Comparison of ENCODE assay signal across 8 cellular contexts in the genomic region with DNA sequence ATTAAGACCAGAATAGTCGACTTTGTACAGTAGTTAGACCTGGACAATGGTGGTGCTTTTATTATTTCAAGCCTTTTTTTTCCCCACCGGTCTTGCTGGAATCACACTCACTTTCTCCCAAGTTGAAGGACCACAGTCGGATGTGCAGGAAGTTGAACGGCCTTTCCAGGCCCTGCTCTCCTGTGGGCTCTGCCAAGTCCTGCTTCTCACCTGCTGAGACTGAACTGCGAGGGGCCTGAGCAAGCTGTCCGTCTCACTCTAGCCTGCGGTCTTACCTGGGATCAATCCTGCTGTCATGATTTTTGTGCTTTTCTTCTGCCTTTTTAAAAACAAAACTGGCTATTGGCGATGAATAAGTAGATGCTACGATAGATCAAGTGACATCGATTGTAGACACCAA. TPM values are rescaled to one million over a fixed set of nuclear protein-coding genes. Genes with fewer than 3 reads are reported as not detected.
DNase-seq lines count a peak whose midpoint lies in the region; ATAC-seq and TF ChIP-seq lines count a peak whose summit lies in the region.

No MANE protein-coding gene starts in this region.

- H3K4me1 Mint-ChIP-seq in activated naive CD4-positive, alpha-beta T cell treated with anti-CD3 and anti-CD28 coated beads, Interleukin-2, amount 50 U/mL, for 24 hours = no peaks in the 10 kb centered on the region
- H3K4me1 Mint-ChIP-seq in activated B cell treated with CpG ODN at 0.5 μM for 24 hours = peaks cover 8% of the 10 kb centered on the region

- H3K4me1 ChIP-seq in hepatocyte (ENCODE audit: insufficient read depth) = peaks cover 10% of the 10 kb centered on the region
- peaks cover 7 to 17% of the 10 kb centered on the region in 2 donors for H3K4me1 ChIP-seq in thoracic aorta (ENCODE audit: control insufficient read depth in 1 of 2, low read depth in 2 of 2)
- peaks cover 0 to 24% (median 10%) of the 10 kb centered on the region in 12 donors for H3K4me1 ChIP-seq in heart left ventricle

- H2AFZ ChIP-seq in hepatocyte = no peak overlapping the region

- no peaks in the 10 kb centered on the region for H3K36me3 Mint-ChIP-seq in activated naive CD4-positive, alpha-beta T cell treated with anti-CD3 and anti-CD28 coated beads, Interleukin-2, amount 50 U/mL, for 24 hours
- H3K36me3 Mint-ChIP-seq in activated B cell treated with CpG ODN at 0.5 μM for 24 hours (ENCODE audit: low read depth) = no peaks in the 10 kb centered on the region

- 77% methylated on average over 10 of the region's 10 CpGs for WGBS in hepatocyte (ENCODE audit: low lambda C conversion rate, missing lambda C conversion rate)
- WGBS in heart left ventricle, 4 donors = 79 to 86% (median 82%) methylated on average over 10 of the region's 10 CpGs

- POLR2A ChIA-PET in activated B cell treated with CpG ODN at 0.5 μM for 24 hours (lab: Charles Lee) = no interaction called here

- no peaks in the 10 kb centered on the region for H4K20me1 ChIP-seq in hepatocyte (ENCODE audit: insufficient read depth, poor library complexity, severe bottlenecking)

- no peak for TF ChIP-seq CTCF in activated B cell treated with CpG ODN at 0.5 μM for 24 hours (IDR thresholded peaks at IDR 0.05)
- TF ChIP-seq CTCF in hepatocyte (IDR thresholded peaks at IDR 0.05; ENCODE audit: poor library complexity) = no peak
- no peak for TF ChIP-seq CTCF in thoracic aorta (IDR thresholded peaks at IDR 0.05)
- TF ChIP-seq CTCF in heart left ventricle (IDR thresholded peaks at IDR 0.05) = no peak

- H3K4me3 ChIP-seq in hepatocyte (peak overlapping the region; percentile 85), thoracic aorta (peak overlapping the region; percentile 81), heart left ventricle (peak overlapping the region in 4 of 12 donors; percentile 63 to 98 (median 84))

- peak overlapping the region; percentile 97 for H3K27ac ChIP-seq in hepatocyte
- H3K27ac ChIP-seq in thoracic aorta = no peak overlapping the region
- H3K27ac ChIP-seq in heart left ventricle = no peak overlapping the region

- no peak for ATAC-seq in activated B cell treated with CpG ODN at 0.5 μM for 24 hours (ENCODE audit: low read depth)
- no peak for ATAC-seq in thoracic aorta (ENCODE audit: insufficient number of reproducible peaks, low FRiP score, low read depth)
- no peak for ATAC-seq in GM18520 (IDR thresholded peaks at IDR 0.05; ENCODE audit: unreplicated experiment)
- ATAC-seq in heart left ventricle = no peak

- H3K27me3 ChIP-seq in hepatocyte (no peaks in the 10 kb centered on the region), thoracic aorta (replicated peaks; ENCODE audit: insufficient read depth) (no peaks in the 10 kb centered on the region), heart left ventricle (peaks cover 0 to 17% (median 0%) of the 10 kb centered on the region in 9 donors)

- CTCF ChIA-PET in activated B cell treated with CpG ODN at 0.5 μM for 24 hours (lab: Charles Lee) = interaction anchor here (0.9 kb wide), 1 partner anchor 19 kb away, joined by 4 read pairs; no protein-coding TSS in a partner anchor

- no peaks in the 10 kb centered on the region for H3K9me3 ChIP-seq in hepatocyte (ENCODE audit: low read depth)
- H3K9me3 ChIP-seq in thoracic aorta = no peaks in the 10 kb centered on the region
- no peaks in the 10 kb centered on the region for H3K9me3 ChIP-seq in heart left ventricle

- no peak for DNase-seq in activated naive CD4-positive, alpha-beta T cell treated with Interleukin-2 at 50 U/mL for 16 hours
- DNase-seq in activated B cell treated with CpG ODN at 0.5 μM for 24 hours (no peak), hepatocyte (ENCODE audit: low spot score) (no peak), thoracic aorta (ENCODE audit: low spot score) (no peak), NCI-H526 (lab: John Stamatoyannopoulos, UW) (no peak), heart left ventricle (no peak)

- H3K9me2 ChIP-seq in hepatocyte (replicated peaks; ENCODE audit: insufficient read depth) = no peaks in the 10 kb centered on the region

- peak overlapping the region; percentile 4 for H3K27ac Mint-ChIP-seq in activated naive CD4-positive, alpha-beta T cell treated with anti-CD3 and anti-CD28 coated beads, Interleukin-2, amount 50 U/mL, for 24 hours
- H3K27ac Mint-ChIP-seq in activated B cell treated with CpG ODN at 0.5 μM for 24 hours = no peak overlapping the region

- no peaks in the 10 kb centered on the region for H3K9me3 Mint-ChIP-seq in activated naive CD4-positive, alpha-beta T cell treated with anti-CD3 and anti-CD28 coated beads, Interleukin-2, amount 50 U/mL, for 24 hours
- no peaks in the 10 kb centered on the region for H3K9me3 Mint-ChIP-seq in activated B cell treated with CpG ODN at 0.5 μM for 24 hours

- H3K4me2 ChIP-seq in hepatocyte = peak overlapping the region; percentile 96

- intact Hi-C loops in activated B cell treated with CpG ODN at 0.5 μM for 24 hours (cut with micrococcal nuclease) = loop anchor here (2.0 kb wide), 2 partner anchors 19 kb away; a partner anchor contains a TSS
- intact Hi-C loops in heart left ventricle (cut with DNase I) = no loop called here

- no peak for TF ChIP-seq POLR2A in heart left ventricle (IDR thresholded peaks at IDR 0.05)

- peaks cover 2% of the 10 kb centered on the region for H3K27me3 Mint-ChIP-seq in activated naive CD4-positive, alpha-beta T cell treated with anti-CD3 and anti-CD28 coated beads, Interleukin-2, amount 50 U/mL, for 24 hours
- no peaks in the 10 kb centered on the region for H3K27me3 Mint-ChIP-seq in activated B cell treated with CpG ODN at 0.5 μM for 24 hours

- H3K79me2 ChIP-seq in hepatocyte = peaks cover 44% of the 10 kb centered on the region

- H3K36me3 ChIP-seq in hepatocyte (replicated peaks; ENCODE audit: insufficient read depth, low read depth) = no peaks in the 10 kb centered on the region
- no peaks in the 10 kb centered on the region for H3K36me3 ChIP-seq in thoracic aorta
- H3K36me3 ChIP-seq in heart left ventricle = peaks cover 0 to 18% (median 1%) of the 10 kb centered on the region in 9 donors

- peak overlapping the region; percentile 83 for H3K4me3 Mint-ChIP-seq in activated naive CD4-positive, alpha-beta T cell treated with anti-CD3 and anti-CD28 coated beads, Interleukin-2, amount 50 U/mL, for 24 hours
- peak overlapping the region; percentile 87 for H3K4me3 Mint-ChIP-seq in activated B cell treated with CpG ODN at 0.5 μM for 24 hours

RNA-seq across cellular contexts. Expression of a gene that starts 1.3 kb away (rescaled TPM):
- total RNA-seq in activated B cell treated with CpG ODN at 0.5 μM for 24 hours (2.8 and 3.1 TPM in 2 replicates), hepatocyte (15.7 and 17.8 TPM in 2 replicates), thoracic aorta (10 to 100 TPM in 1 of 2 donors, 1 to 10 TPM in 1; 7.3 to 15.9 TPM), heart left ventricle (1 to 10 TPM; 1.5 to 4.7 (median 2.9) TPM)
- polyA plus RNA-seq in hepatocyte (21.1 and 22.8 TPM in 2 replicates), heart left ventricle (1 to 10 TPM in 1 of 2 donors, under 1 TPM in 1; 0.76 to 3.3 TPM)

RNA-seq across cellular contexts. Expression of a gene that starts 18.3 kb away (rescaled TPM):
- total RNA-seq in activated B cell treated with CpG ODN at 0.5 μM for 24 hours (30.5 and 33.3 TPM in 2 replicates), hepatocyte (11.6 and 12.0 TPM in 2 replicates), thoracic aorta (10 to 100 TPM; 15.4 to 19.6 TPM), heart left ventricle (10 to 100 TPM in 5 of 9 donors, 1 to 10 TPM in 4; 8.7 to 20.8 (median 10.7) TPM)
- polyA plus RNA-seq in hepatocyte (9.7 and 12.8 TPM in 2 replicates), heart left ventricle (1 to 10 TPM; 3.2 to 9.0 TPM)

RNA-seq across cellular contexts. Expression of a gene that starts 19.1 kb away (rescaled TPM):
- total RNA-seq in activated B cell treated with CpG ODN at 0.5 μM for 24 hours (90.1 and 97.8 TPM in 2 replicates), hepatocyte (16.3 and 28.1 TPM in 2 replicates), thoracic aorta (10 to 100 TPM; 39.3 to 61.7 TPM), heart left ventricle (10 to 100 TPM; 11.0 to 50.5 (median 40.2) TPM)
- polyA plus RNA-seq in hepatocyte (16.1 and 18.7 TPM in 2 replicates), heart left ventricle (10 to 100 TPM in 1 of 2 donors, 1 to 10 TPM in 1; 7.8 to 14.7 TPM)

RNA-seq across cellular contexts. Expression of a gene that starts 48.3 kb away (rescaled TPM):
- total RNA-seq in activated B cell treated with CpG ODN at 0.5 μM for 24 hours = 51.4 and 51.9 TPM in 2 replicates
- 70.8 and 120 TPM in 2 replicates for total RNA-seq in hepatocyte
- polyA plus RNA-seq in hepatocyte = 68.1 and 74.1 TPM in 2 replicates
- 10 to 100 TPM; 28.7 to 47.4 TPM for total RNA-seq in thoracic aorta
- total RNA-seq in heart left ventricle = 10 to 100 TPM; 21.7 to 39.7 (median 26.8) TPM
- polyA plus RNA-seq in heart left ventricle = 10 to 100 TPM; 14.0 to 20.4 TPM

RNA-seq across cellular contexts. Expression of a gene that starts 48.4 kb away (rescaled TPM):
- total RNA-seq in activated B cell treated with CpG ODN at 0.5 μM for 24 hours = 23.3 and 26.3 TPM in 2 replicates
- 14.6 and 17.0 TPM in 2 replicates for total RNA-seq in hepatocyte
- polyA plus RNA-seq in hepatocyte = 13.3 and 15.3 TPM in 2 replicates
- 10 to 100 TPM in 1 of 2 donors, 1 to 10 TPM in 1; 5.7 to 10.5 TPM for total RNA-seq in thoracic aorta
- 10 to 100 TPM; 14.8 to 35.4 (median 18.3) TPM for total RNA-seq in heart left ventricle
- 10 to 100 TPM; 17.9 to 27.1 TPM for polyA plus RNA-seq in heart left ventricle
